ENCODE assay signal across 10 cellular contexts in genomic region chr1:47229884-47230691, GRCh38. TPM values are rescaled to one million over a fixed set of nuclear protein-coding genes. Genes with fewer than 3 reads are reported as not detected.
DNase-seq lines count a peak whose midpoint lies in the region; TF ChIP-seq lines count a peak whose summit lies in the region.
"Had no signal": no experiment of that assay in that cellular context is flagged by ENCODE, and none has a peak within 500 bp of the region (broad histone marks: within the 10 kb centered on the region; RNA-seq: fewer than 3 reads in every experiment).

No MANE protein-coding gene starts in this region.

- no peak for TF ChIP-seq POLR2A in tibial nerve (IDR thresholded peaks at IDR 0.05)

- no peaks in the 10 kb centered on the region for H3K36me3 Mint-ChIP-seq in activated naive CD4-positive, alpha-beta T cell treated with anti-CD3 and anti-CD28 coated beads, Interleukin-2, amount 50 U/mL, for 24 hours

- H3K27me3 ChIP-seq in duodenal mucosa (ENCODE audit: control insufficient read depth in 1 of 2, insufficient read depth in 2 of 2, low read length in 2 of 2), result peaks cover 84 to 90% of the 10 kb centered on the region in 2 donors
- peaks cover 80% of the 10 kb centered on the region for H3K27me3 ChIP-seq in muscle layer of duodenum (ENCODE audit: low read depth, low read length)
- H3K27me3 ChIP-seq in tibial nerve, result peaks cover 3 to 98% of the 10 kb centered on the region in 2 donors
- H3K27me3 ChIP-seq in BE2C, result peaks cover 82% of the 10 kb centered on the region

- peaks cover 41% of the 10 kb centered on the region for H3K4me1 Mint-ChIP-seq in activated naive CD4-positive, alpha-beta T cell treated with anti-CD3 and anti-CD28 coated beads, Interleukin-2, amount 50 U/mL, for 24 hours

- no peaks in the 10 kb centered on the region for H3K9me3 ChIP-seq in duodenal mucosa (ENCODE audit: control insufficient read depth in 1 of 2, low read length in 2 of 2)
- no peaks in the 10 kb centered on the region for H3K9me3 ChIP-seq in muscle layer of duodenum (ENCODE audit: control insufficient read depth in 1 of 2, low read length in 2 of 2)
- no peaks in the 10 kb centered on the region for H3K9me3 ChIP-seq in tibial nerve
- H3K9me3 ChIP-seq in BE2C, result no peaks in the 10 kb centered on the region

- H3K36me3 ChIP-seq in duodenal mucosa (ENCODE audit: control insufficient read depth in 1 of 2, insufficient read depth in 2 of 2, low read length in 2 of 2) (no peaks in the 10 kb centered on the region), muscle layer of duodenum (ENCODE audit: control insufficient read depth in 1 of 2, insufficient read depth in 2 of 2, low read length in 2 of 2) (no peaks in the 10 kb centered on the region), tibial nerve (no peaks in the 10 kb centered on the region), BE2C (no peaks in the 10 kb centered on the region)

- TF ChIP-seq CTCF in tibial nerve (IDR thresholded peaks at IDR 0.05) (no peak), BE2C (IDR thresholded peaks at IDR 0.05; ENCODE audit: low read depth, low read length) (no peak)

- peaks cover 71% of the 10 kb centered on the region for H3K27me3 Mint-ChIP-seq in activated naive CD4-positive, alpha-beta T cell treated with anti-CD3 and anti-CD28 coated beads, Interleukin-2, amount 50 U/mL, for 24 hours

- H3K27ac Mint-ChIP-seq in activated naive CD4-positive, alpha-beta T cell treated with anti-CD3 and anti-CD28 coated beads, Interleukin-2, amount 50 U/mL, for 24 hours, result no peak overlapping the region
- H3K27ac Mint-ChIP-seq: activated naive CD4-positive, alpha-beta T cell treated with anti-CD3 and anti-CD28 coated beads for 36 hours had no signal

- no peaks in the 10 kb centered on the region for H3K9me3 Mint-ChIP-seq in activated naive CD4-positive, alpha-beta T cell treated with anti-CD3 and anti-CD28 coated beads, Interleukin-2, amount 50 U/mL, for 24 hours
- H3K9me3 Mint-ChIP-seq: activated naive CD4-positive, alpha-beta T cell treated with anti-CD3 and anti-CD28 coated beads for 36 hours had no signal

- peak overlapping the region; percentile 82 for H3K4me3 Mint-ChIP-seq in activated naive CD4-positive, alpha-beta T cell treated with anti-CD3 and anti-CD28 coated beads, Interleukin-2, amount 50 U/mL, for 24 hours
- H3K4me3 Mint-ChIP-seq: activated naive CD4-positive, alpha-beta T cell treated with anti-CD3 and anti-CD28 coated beads for 36 hours had no signal

- H3K9ac ChIP-seq in duodenal mucosa (ENCODE audit: low read depth in 1 of 2, low read length in 2 of 2), result no peak overlapping the region

- H3K4me1 ChIP-seq in duodenal mucosa (ENCODE audit: control insufficient read depth in 1 of 2, insufficient read depth in 2 of 2, low read length in 2 of 2) (peaks cover 8 to 16% of the 10 kb centered on the region in 2 donors), muscle layer of duodenum (ENCODE audit: control insufficient read depth in 1 of 2, insufficient read depth in 2 of 2, low read length in 2 of 2) (peaks cover 0 to 23% of the 10 kb centered on the region in 2 donors), tibial nerve (peaks cover 0 to 53% (median 24%) of the 10 kb centered on the region in 4 donors), BE2C (no peaks in the 10 kb centered on the region)

- DNase-seq in activated naive CD4-positive, alpha-beta T cell treated with anti-CD3 and anti-CD28 coated beads, Interleukin-2, amount 50 U/mL, for 16 hours, result no peak
- DNase-seq in tibial nerve (ENCODE audit: low spot score in 2 of 2) (no peak), GM19240 (ENCODE audit: insufficient read length, low spot score) (no peak), BE2C (no peak)
- no peak for DNase-seq in stimulated activated CD4-positive, alpha-beta T cell treated with anti-CD3 and anti-CD28 coated beads, Interleukin-2, amount 100 ng/mL, for 48 hours
- DNase-seq: activated naive CD4-positive, alpha-beta T cell treated with anti-CD3 and anti-CD28 coated beads for 36 hours had no signal

- H3K27ac ChIP-seq in duodenal mucosa (ENCODE audit: low read depth, low read length) (no peak overlapping the region), muscle layer of duodenum (ENCODE audit: low read length) (no peak overlapping the region), tibial nerve (peak overlapping the region in 3 of 4 donors; percentile 5 to 77 (median 37))

- WGBS in tibial nerve, 2 donors, result 12 to 13% methylated on average over 23 of the region's 23 CpGs

- H3K4me3 ChIP-seq in duodenal mucosa (ENCODE audit: low read depth in 1 of 2, low read length in 2 of 2) (peak overlapping the region; percentile 8 to 36), muscle layer of duodenum (ENCODE audit: low read depth in 1 of 2, low read length in 2 of 2) (peak overlapping the region; percentile 12 to 50), tibial nerve (peak overlapping the region; percentile 13 to 48 (median 36)), BE2C (ENCODE audit: low read depth, low read length) (no peak overlapping the region)

- no peak for TF ChIP-seq EP300 in tibial nerve (IDR thresholded peaks at IDR 0.05)

RNA-seq across cellular contexts. Expression of gene TAL1, which starts 1.9 kb away (rescaled TPM):
- total RNA-seq in tibial nerve, result 10 to 100 TPM in 1 of 4 donors, 1 to 10 TPM in 3; 3.1 to 10.0 (median 5.7) TPM
- 0.09 TPM for polyA plus RNA-seq in BE2C (2012; ENCODE audit: insufficient read depth, insufficient read length, low read depth)
- total RNA-seq: activated naive CD4-positive, alpha-beta T cell treated with anti-CD3 and anti-CD28 coated beads for 36 hours; LHCN-M2 had no signal

RNA-seq across cellular contexts. Expression of gene PDZK1IP1, which starts 40.3 kb away (rescaled TPM):
- total RNA-seq in tibial nerve, result 1 to 10 TPM in 2 of 4 donors, not detected in 2; 1.5 to 4.2 TPM
- not detected for polyA plus RNA-seq in BE2C (2012; ENCODE audit: insufficient read depth, insufficient read length, low read depth)
- total RNA-seq: activated naive CD4-positive, alpha-beta T cell treated with anti-CD3 and anti-CD28 coated beads for 36 hours; LHCN-M2 had no signal

Comparison
In these comparisons a context has a peak if more than half of its experiments do, and no peak if none do; other contexts are left out.
1. H3K27ac ChIP-seq: peak in tibial nerve (3 of 4); none in duodenal mucosa (single experiment) and muscle layer of duodenum (single experiment).